1 cellular context compared by ENCODE assay signal in the genomic region with DNA sequence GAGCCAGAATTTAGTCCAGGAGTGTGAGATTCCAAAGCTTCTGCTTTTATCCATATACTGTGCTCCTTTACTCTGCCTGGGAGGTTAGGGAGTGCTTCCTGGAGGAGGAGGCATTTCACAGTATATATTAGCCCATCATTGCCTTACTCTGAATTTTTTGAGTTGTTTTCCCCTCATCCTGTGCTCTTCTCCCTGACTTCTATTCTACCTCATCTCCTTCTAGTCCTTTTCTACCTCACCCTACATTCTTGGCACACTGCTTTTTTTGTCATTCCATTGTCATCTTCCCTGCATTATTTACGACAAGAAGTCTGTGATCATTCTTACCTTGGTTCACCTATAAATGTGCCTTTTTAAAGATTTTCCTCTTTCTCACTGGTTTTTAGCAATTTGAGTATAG.
TF ChIP-seq lines count a peak whose summit lies in the region.

No MANE protein-coding gene starts in this region.

TF ChIP-seq in SK-N-SH, 30 proteins besides CTCF, POLR2A, EP300 and RAD21 (continued from another document):
- TF ChIP-seq, protein P1, sequence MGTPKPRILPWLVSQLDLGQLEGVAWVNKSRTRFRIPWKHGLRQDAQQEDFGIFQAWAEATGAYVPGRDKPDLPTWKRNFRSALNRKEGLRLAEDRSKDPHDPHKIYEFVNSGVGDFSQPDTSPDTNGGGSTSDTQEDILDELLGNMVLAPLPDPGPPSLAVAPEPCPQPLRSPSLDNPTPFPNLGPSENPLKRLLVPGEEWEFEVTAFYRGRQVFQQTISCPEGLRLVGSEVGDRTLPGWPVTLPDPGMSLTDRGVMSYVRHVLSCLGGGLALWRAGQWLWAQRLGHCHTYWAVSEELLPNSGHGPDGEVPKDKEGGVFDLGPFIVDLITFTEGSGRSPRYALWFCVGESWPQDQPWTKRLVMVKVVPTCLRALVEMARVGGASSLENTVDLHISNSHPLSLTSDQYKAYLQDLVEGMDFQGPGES (IDR thresholded peaks at IDR 0.05; ENCODE audit: low read depth, low read length), result no peak
- TF ChIP-seq TEAD4 (IDR thresholded peaks at IDR 0.05; ENCODE audit: borderline replicate concordance, insufficient read depth) (no peak), USF2 (IDR thresholded peaks at IDR 0.05; ENCODE audit: borderline replicate concordance, low read depth, low read length) (no peak), ELF1 (IDR thresholded peaks at IDR 0.05) (no peak), GABPA (IDR thresholded peaks at IDR 0.05; ENCODE audit: low read depth) (no peak), NFIC (IDR thresholded peaks at IDR 0.05; ENCODE audit: borderline replicate concordance) (no peak), FOXJ3 (CRISPR knock-in tag; IDR thresholded peaks at IDR 0.05) (no peak), RXRA (IDR thresholded peaks at IDR 0.05; ENCODE audit: borderline replicate concordance, low read depth) (no peak)
- TF ChIP-seq, protein P2, sequence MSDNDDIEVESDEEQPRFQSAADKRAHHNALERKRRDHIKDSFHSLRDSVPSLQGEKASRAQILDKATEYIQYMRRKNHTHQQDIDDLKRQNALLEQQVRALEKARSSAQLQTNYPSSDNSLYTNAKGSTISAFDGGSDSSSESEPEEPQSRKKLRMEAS (IDR thresholded peaks at IDR 0.05; ENCODE audit: low read depth), result no peak
